In genomic region chr5:34765662-34766061, GRCh38 we compare ENCODE assay signal across 26 cellular contexts.
"Had no signal": no experiment of that assay in that cellular context is flagged by ENCODE, and none has a peak within 500 bp of the region (broad histone marks: within the 10 kb centered on the region; RNA-seq: fewer than 3 reads in every experiment).

No MANE protein-coding gene starts in this region.

- H3K36me3 ChIP-seq: thyroid gland, tibial artery, transverse colon, upper lobe of right lung, uterus, vagina had no signal

- DNase-seq: stimulated activated CD4-positive, alpha-beta T cell treated with anti-CD3 and anti-CD28 coated beads, Interleukin-2, amount 100 ng/mL, for 48 hours; stimulated activated CD4-positive, alpha-beta T cell treated with anti-CD3 and anti-CD28 coated beads, Interleukin-4, amount 100 ng/mL, for 1 hour; stimulated activated CD4-positive, alpha-beta T cell treated with anti-CD3 and anti-CD28 coated beads, Interleukin-4, amount 100 ng/mL, for 24 hours; stimulated activated CD4-positive, alpha-beta T cell treated with anti-CD3 and anti-CD28 coated beads, Interleukin-4, amount 100 ng/mL, for 4 hours; stimulated activated CD8-positive, alpha-beta memory T cell treated with anti-CD3 and anti-CD28 coated beads, Interleukin-4, amount 100 ng/mL, for 48 hours; stimulated activated naive B cell treated with anti-CD40 and anti-IgM and Interleukin-4, amounts not matched to agents 10 μg/mL and 1 μg/mL and 100 μg/mL, for 72 hours; stimulated activated naive CD4-positive, alpha-beta T cell; stimulated activated naive CD4-positive, alpha-beta T cell treated with Interleukin-2 at 50 U/mL for 16 hours; stimulated activated naive CD8-positive, alpha-beta T cell treated with anti-CD3 and anti-CD28 coated beads, Interleukin-15, amount 100 ng/mL, for 72 hours; stomach; substantia nigra; testis; thyroid gland; tibial artery; transverse colon; trophoblast cell; upper lobe of left lung; upper lobe of right lung; uterus had no signal

- H3K4me3 ChIP-seq: stomach, suprapubic skin, testis, thoracic aorta, thyroid gland, tibial artery, tibial nerve, transverse colon, upper lobe of left lung, upper lobe of right lung, uterus, vagina had no signal

- FAIRE-seq: urothelium cell line had no signal

- H3K4me1 ChIP-seq: testis, thyroid gland, uterus had no signal

- H3K9me3 ChIP-seq: stomach, suprapubic skin, testis, thoracic aorta, thyroid gland, tibial artery, tibial nerve, transverse colon, upper lobe of left lung, upper lobe of right lung, uterus, vagina had no signal

- H3K27ac ChIP-seq: stomach, suprapubic skin, testis, thoracic aorta, thyroid gland, tibial artery, tibial nerve, transverse colon, upper lobe of left lung, upper lobe of right lung, uterus, vagina had no signal

- ATAC-seq: stimulated activated effector memory CD8-positive, alpha-beta T cell treated with anti-CD3 and anti-CD28 coated beads, Interleukin-12 subunit alpha, Interleukin-12 subunit beta, amount 100 ng/mL, for 72 hours; stimulated activated memory B cell treated with anti-CD40 and anti-IgM and Interleukin-4, amounts not matched to agents 10 μg/mL and 1 μg/mL and 100 μg/mL, for 72 hours; stimulated activated naive B cell treated with anti-CD40 and anti-IgM and Interleukin-4, amounts not matched to agents 10 μg/mL and 1 μg/mL and 100 μg/mL, for 72 hours; stimulated activated naive CD8-positive, alpha-beta T cell treated with anti-CD3 and anti-CD28 coated beads, Interleukin-15, amount 100 ng/mL, for 72 hours; upper lobe of right lung had no signal

- H3K27me3 ChIP-seq: stomach, suprapubic skin, testis, thyroid gland, tibial artery, tibial nerve, transverse colon, upper lobe of left lung, upper lobe of right lung, uterus, vagina had no signal
